1 cellular context compared by ENCODE assay signal in the genomic region with DNA sequence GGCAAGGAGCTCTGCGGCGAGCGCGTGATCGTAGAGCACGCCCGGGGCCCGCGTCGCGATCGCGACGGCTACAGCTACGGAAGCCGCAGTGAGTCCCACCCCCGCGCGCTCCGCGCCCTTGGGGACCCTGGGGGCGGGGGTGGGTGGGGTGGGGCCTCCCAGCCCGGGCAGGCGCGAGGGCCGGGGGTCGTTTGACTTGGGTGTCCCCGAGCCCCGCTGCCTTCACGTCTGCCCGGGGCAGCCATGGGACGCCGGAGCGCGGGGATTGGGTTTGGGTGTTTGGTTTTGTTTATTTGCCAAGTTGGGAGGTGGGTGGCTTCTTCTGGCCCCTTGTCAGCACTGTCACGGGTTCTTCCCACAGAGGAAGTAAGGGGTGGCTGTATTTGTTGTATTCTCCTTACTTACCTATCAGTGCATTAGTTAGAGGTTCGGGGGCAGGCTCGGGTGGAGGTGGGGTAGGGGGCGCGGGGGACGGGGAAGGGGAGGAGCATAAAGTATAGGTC.
TF ChIP-seq lines count a peak whose summit lies in the region.

No MANE protein-coding gene starts in this region.

TF ChIP-seq in K562, 482 proteins besides CTCF, POLR2A, EP300 and RAD21 (continued from another document):
- TF ChIP-seq HDAC8 (tag; IDR thresholded peaks at IDR 0.05) = no peak
